ENCODE assay signal across 9 cellular contexts in the genomic region with DNA sequence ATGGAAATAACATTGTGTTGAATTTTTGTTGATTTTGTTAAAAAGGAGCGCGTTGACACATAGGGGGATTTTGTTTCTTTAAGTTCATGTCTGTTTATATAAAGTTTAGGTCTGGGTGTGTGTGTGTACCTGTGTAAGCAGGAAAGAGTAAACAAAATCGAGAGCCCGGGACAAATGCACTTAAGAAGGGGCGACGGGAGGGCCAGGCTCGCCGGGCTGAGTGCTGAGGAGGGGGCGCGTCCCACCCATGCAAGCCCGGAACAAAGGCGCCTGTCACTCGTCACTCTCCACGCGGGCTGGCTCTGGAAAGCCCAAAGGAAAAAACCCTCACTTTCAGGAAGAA. TPM values are rescaled to one million over a fixed set of nuclear protein-coding genes. Genes with fewer than 3 reads are reported as not detected.
DNase-seq lines count a peak whose midpoint lies in the region; ATAC-seq, FAIRE-seq and TF ChIP-seq lines count a peak whose summit lies in the region.
"Had no signal": no experiment of that assay in that cellular context is flagged by ENCODE, and none has a peak within 500 bp of the region (broad histone marks: within the 10 kb centered on the region; RNA-seq: fewer than 3 reads in every experiment).

No MANE protein-coding gene starts in this region.

- H3K9me3 Mint-ChIP-seq in activated CD4-positive, alpha-beta T cell treated with anti-CD3 and anti-CD28 coated beads, Interleukin-2, amount 10 ng/mL, durations not matched to agents 24 days and 14 days, result no peaks in the 10 kb centered on the region
- H3K9me3 Mint-ChIP-seq in activated naive CD8-positive, alpha-beta T cell treated with anti-CD3 and anti-CD28 coated beads, Interleukin-2, amount 10 ng/mL, durations not matched to agents 7 days and 5 days, result no peaks in the 10 kb centered on the region

- WGBS in stomach, 5 donors, result 3 to 8% (median 6%) methylated on average over 13 to 15 of the region's 15 CpGs

- H3K4me1 ChIP-seq in stomach, result peaks cover 9 to 16% (median 14%) of the 10 kb centered on the region in 4 donors

- H3K36me3 Mint-ChIP-seq in activated CD4-positive, alpha-beta T cell treated with anti-CD3 and anti-CD28 coated beads, Interleukin-2, amount 10 ng/mL, durations not matched to agents 24 days and 14 days (ENCODE audit: low read depth), result no peaks in the 10 kb centered on the region
- no peaks in the 10 kb centered on the region for H3K36me3 Mint-ChIP-seq in activated naive CD8-positive, alpha-beta T cell treated with anti-CD3 and anti-CD28 coated beads, Interleukin-2, amount 10 ng/mL, durations not matched to agents 7 days and 5 days

- TF ChIP-seq POLR2A in stomach (IDR thresholded peaks at IDR 0.05) (no peak), H54 (IDR thresholded peaks at IDR 0.05; ENCODE audit: low read depth, low read length) (no peak)

- TF ChIP-seq EP300 in stomach (IDR thresholded peaks at IDR 0.05), result no peak

- POLR2A ChIA-PET in activated naive CD8-positive, alpha-beta T cell treated with anti-CD3 and anti-CD28 coated beads, Interleukin-2, amount 10 ng/mL, durations not matched to agents 7 days and 5 days (lab: Charles Lee), result interaction anchor here (1.3 to 1.4 kb wide), 2 partner anchors 12 to 39 kb away, joined by 3 to 8 read pairs; a partner anchor contains a TSS

- no peaks in the 10 kb centered on the region for H3K9me3 ChIP-seq in iPS-18c (ENCODE audit: control insufficient read depth, insufficient read depth, low read length)
- no peaks in the 10 kb centered on the region for H3K9me3 ChIP-seq in stomach

- intact Hi-C loops in activated CD4-positive, alpha-beta T cell treated with anti-CD3 and anti-CD28 coated beads, Interleukin-2, amount 10 ng/mL, durations not matched to agents 24 days and 14 days (cut with micrococcal nuclease), result no loop called here
- intact Hi-C loops in stomach (cut with DNase I; ENCODE audit: low total_unique reads), result no loop called here

- peak overlapping the region in 1 of 5 donors; percentile 46 for H3K27ac ChIP-seq in stomach

- peak overlapping the region; percentile 27 for H3K27ac Mint-ChIP-seq in activated CD4-positive, alpha-beta T cell treated with anti-CD3 and anti-CD28 coated beads, Interleukin-2, amount 10 ng/mL, durations not matched to agents 24 days and 14 days
- peak overlapping the region; percentile 7 for H3K27ac Mint-ChIP-seq in activated naive CD8-positive, alpha-beta T cell treated with anti-CD3 and anti-CD28 coated beads, Interleukin-2, amount 10 ng/mL, durations not matched to agents 7 days and 5 days

- H3K4me3 Mint-ChIP-seq in activated CD4-positive, alpha-beta T cell treated with anti-CD3 and anti-CD28 coated beads, Interleukin-2, amount 10 ng/mL, durations not matched to agents 24 days and 14 days, result peak overlapping the region; percentile 78
- H3K4me3 Mint-ChIP-seq in activated naive CD8-positive, alpha-beta T cell treated with anti-CD3 and anti-CD28 coated beads, Interleukin-2, amount 10 ng/mL, durations not matched to agents 7 days and 5 days, result peak overlapping the region; percentile 75

- no peak for ATAC-seq in activated naive CD8-positive, alpha-beta T cell treated with anti-CD3 and anti-CD28 coated beads, Interleukin-2, amount 10 ng/mL, durations not matched to agents 7 days and 5 days (ENCODE audit: low read depth)
- no peak for ATAC-seq in GM21360 (IDR thresholded peaks at IDR 0.05; ENCODE audit: unreplicated experiment)

- no peak for DNase-seq in activated CD4-positive, alpha-beta T cell treated with anti-CD3 and anti-CD28 coated beads, Interleukin-2, amount 10 ng/mL, durations not matched to agents 24 days and 14 days
- DNase-seq in activated CD4-positive, alpha-beta T cell treated with anti-CD3 and anti-CD28 coated beads for 1 hour, result no peak
- DNase-seq in activated naive CD8-positive, alpha-beta T cell treated with anti-CD3 and anti-CD28 coated beads, Interleukin-2, amount 10 ng/mL, durations not matched to agents 7 days and 5 days, result no peak
- no peak for DNase-seq in stomach
- no peak for DNase-seq in H54 (ENCODE audit: insufficient read length, low spot score)
- DNase-seq in HUDEP-2 (lab: John Stamatoyannopoulos, UW; ENCODE audit: unreplicated experiment in 76 of 76), result no peak

- no peak for TF ChIP-seq CTCF in stomach (IDR thresholded peaks at IDR 0.05)

- peaks cover 12% of the 10 kb centered on the region for H3K4me1 Mint-ChIP-seq in activated CD4-positive, alpha-beta T cell treated with anti-CD3 and anti-CD28 coated beads, Interleukin-2, amount 10 ng/mL, durations not matched to agents 24 days and 14 days
- peaks cover 18% of the 10 kb centered on the region for H3K4me1 Mint-ChIP-seq in activated naive CD8-positive, alpha-beta T cell treated with anti-CD3 and anti-CD28 coated beads, Interleukin-2, amount 10 ng/mL, durations not matched to agents 7 days and 5 days

- H3K36me3 ChIP-seq in stomach, result no peaks in the 10 kb centered on the region

- peaks cover 5 to 71% (median 59%) of the 10 kb centered on the region in 3 donors for H3K27me3 ChIP-seq in stomach

- H3K27me3 Mint-ChIP-seq in activated CD4-positive, alpha-beta T cell treated with anti-CD3 and anti-CD28 coated beads, Interleukin-2, amount 10 ng/mL, durations not matched to agents 24 days and 14 days, result peaks cover 60% of the 10 kb centered on the region
- peaks cover 71% of the 10 kb centered on the region for H3K27me3 Mint-ChIP-seq in activated naive CD8-positive, alpha-beta T cell treated with anti-CD3 and anti-CD28 coated beads, Interleukin-2, amount 10 ng/mL, durations not matched to agents 7 days and 5 days

- H3K4me3 ChIP-seq in iPS-18c (ENCODE audit: insufficient read depth, low read depth, low read length), result peak overlapping the region; percentile 72
- peak overlapping the region; percentile 19 to 42 (median 34) for H3K4me3 ChIP-seq in stomach
- H3K4me3 ChIP-seq: lung had no signal

- no peak for FAIRE-seq in H54 (lab: Jason Lieb, UNC)

RNA-seq across cellular contexts. Expression of a gene that starts 28.8 kb away (rescaled TPM):
- total RNA-seq in activated CD4-positive, alpha-beta T cell treated with anti-CD3 and anti-CD28 coated beads, Interleukin-2, amount 10 ng/mL, durations not matched to agents 24 days and 14 days, result 1.7 and 2.8 TPM in 2 replicates
- 1 to 10 TPM; 3.4 to 4.3 TPM for total RNA-seq in activated naive CD8-positive, alpha-beta T cell treated with anti-CD3 and anti-CD28 coated beads, Interleukin-2, amount 10 ng/mL, durations not matched to agents 7 days and 5 days
- total RNA-seq in stomach, result 1 to 10 TPM in 3 of 5 donors, not detected in 2; 1.8 to 6.2 (median 5.3) TPM
- polyA plus RNA-seq in stomach, result 1 to 10 TPM in 2 of 3 donors, not detected in 1; 1.2 to 1.7 TPM

RNA-seq across cellular contexts. Expression of a gene that starts 38.9 kb away (rescaled TPM):
- total RNA-seq in activated CD4-positive, alpha-beta T cell treated with anti-CD3 and anti-CD28 coated beads, Interleukin-2, amount 10 ng/mL, durations not matched to agents 24 days and 14 days, result 55.7 and 59.3 TPM in 2 replicates
- 10 to 100 TPM; 66.6 to 73.2 TPM for total RNA-seq in activated naive CD8-positive, alpha-beta T cell treated with anti-CD3 and anti-CD28 coated beads, Interleukin-2, amount 10 ng/mL, durations not matched to agents 7 days and 5 days
- total RNA-seq in stomach, result 100 to 1,000 TPM in 1 of 5 donors, 10 to 100 TPM in 3, 1 to 10 TPM in 1; 7.1 to 163 (median 23.9) TPM
- polyA plus RNA-seq in stomach, result 10 to 100 TPM in 2 of 3 donors, 1 to 10 TPM in 1; 9.4 to 15.7 (median 10.8) TPM

RNA-seq across cellular contexts. Expression of a gene that starts 41.7 kb away (rescaled TPM):
- total RNA-seq in activated CD4-positive, alpha-beta T cell treated with anti-CD3 and anti-CD28 coated beads, Interleukin-2, amount 10 ng/mL, durations not matched to agents 24 days and 14 days, result 148 and 150 TPM in 2 replicates
- 100 to 1,000 TPM; 128 to 143 TPM for total RNA-seq in activated naive CD8-positive, alpha-beta T cell treated with anti-CD3 and anti-CD28 coated beads, Interleukin-2, amount 10 ng/mL, durations not matched to agents 7 days and 5 days
- total RNA-seq in stomach, result 10 to 100 TPM in 3 of 5 donors, 1 to 10 TPM in 2; 8.9 to 44.6 (median 16.2) TPM
- polyA plus RNA-seq in stomach, result 10 to 100 TPM; 27.0 to 31.7 (median 29.6) TPM
